In the genomic region with DNA sequence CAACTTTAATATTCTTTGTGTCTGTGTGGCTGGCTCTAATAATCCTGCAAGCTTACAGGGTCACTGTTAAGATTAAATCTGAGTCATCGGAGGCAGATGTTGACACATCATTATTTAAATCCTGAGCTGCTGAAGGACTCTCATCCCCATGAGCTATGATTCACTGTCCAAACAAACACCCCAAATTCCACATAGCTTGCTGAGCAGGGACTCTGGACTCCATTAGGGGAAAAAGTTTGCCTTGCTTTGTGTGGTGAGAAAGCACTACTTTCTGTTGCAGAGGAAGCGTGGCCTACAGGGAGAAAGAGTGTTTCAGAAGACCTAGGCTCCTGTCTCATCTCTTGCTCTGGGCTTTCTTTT, we compare ENCODE assay signal across 1 cellular context.
TF ChIP-seq lines count a peak whose summit lies in the region.

No MANE protein-coding gene starts in this region.

TF ChIP-seq in HepG2, 621 proteins besides CTCF, POLR2A, EP300 and RAD21 (continued from another document):
- TF ChIP-seq, protein P1, sequence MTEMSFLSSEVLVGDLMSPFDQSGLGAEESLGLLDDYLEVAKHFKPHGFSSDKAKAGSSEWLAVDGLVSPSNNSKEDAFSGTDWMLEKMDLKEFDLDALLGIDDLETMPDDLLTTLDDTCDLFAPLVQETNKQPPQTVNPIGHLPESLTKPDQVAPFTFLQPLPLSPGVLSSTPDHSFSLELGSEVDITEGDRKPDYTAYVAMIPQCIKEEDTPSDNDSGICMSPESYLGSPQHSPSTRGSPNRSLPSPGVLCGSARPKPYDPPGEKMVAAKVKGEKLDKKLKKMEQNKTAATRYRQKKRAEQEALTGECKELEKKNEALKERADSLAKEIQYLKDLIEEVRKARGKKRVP (CRISPR knock-in tag; IDR thresholded peaks at IDR 0.05) = peak in 1 of 2 experiments; percentile 59; a peak in 1 of 4 replicates
- TF ChIP-seq, protein P2, sequence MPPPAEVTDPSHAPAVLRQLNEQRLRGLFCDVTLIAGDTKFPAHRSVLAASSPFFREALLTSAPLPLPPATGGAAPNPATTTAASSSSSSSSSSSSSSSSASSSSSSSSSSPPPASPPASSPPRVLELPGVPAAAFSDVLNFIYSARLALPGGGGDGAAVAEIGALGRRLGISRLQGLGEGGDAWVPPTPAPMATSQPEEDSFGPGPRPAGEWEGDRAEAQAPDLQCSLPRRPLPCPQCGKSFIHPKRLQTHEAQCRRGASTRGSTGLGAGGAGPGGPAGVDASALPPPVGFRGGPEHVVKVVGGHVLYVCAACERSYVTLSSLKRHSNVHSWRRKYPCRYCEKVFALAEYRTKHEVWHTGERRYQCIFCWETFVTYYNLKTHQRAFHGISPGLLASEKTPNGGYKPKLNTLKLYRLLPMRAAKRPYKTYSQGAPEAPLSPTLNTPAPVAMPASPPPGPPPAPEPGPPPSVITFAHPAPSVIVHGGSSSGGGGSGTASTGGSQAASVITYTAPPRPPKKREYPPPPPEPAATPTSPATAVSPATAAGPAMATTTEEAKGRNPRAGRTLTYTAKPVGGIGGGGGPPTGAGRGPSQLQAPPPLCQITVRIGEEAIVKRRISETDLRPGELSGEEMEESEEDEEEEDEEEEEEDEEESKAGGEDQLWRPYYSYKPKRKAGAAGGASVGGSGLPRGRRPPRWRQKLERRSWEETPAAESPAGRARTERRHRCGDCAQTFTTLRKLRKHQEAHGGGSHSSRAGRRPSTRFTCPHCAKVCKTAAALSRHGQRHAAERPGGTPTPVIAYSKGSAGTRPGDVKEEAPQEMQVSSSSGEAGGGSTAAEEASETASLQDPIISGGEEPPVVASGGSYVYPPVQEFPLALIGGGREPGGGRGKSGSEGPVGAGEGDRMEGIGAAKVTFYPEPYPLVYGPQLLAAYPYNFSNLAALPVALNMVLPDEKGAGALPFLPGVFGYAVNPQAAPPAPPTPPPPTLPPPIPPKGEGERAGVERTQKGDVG (CRISPR knock-in tag; IDR thresholded peaks at IDR 0.05; ENCODE audit: borderline replicate concordance) = no peak
- TF ChIP-seq, protein P3, sequence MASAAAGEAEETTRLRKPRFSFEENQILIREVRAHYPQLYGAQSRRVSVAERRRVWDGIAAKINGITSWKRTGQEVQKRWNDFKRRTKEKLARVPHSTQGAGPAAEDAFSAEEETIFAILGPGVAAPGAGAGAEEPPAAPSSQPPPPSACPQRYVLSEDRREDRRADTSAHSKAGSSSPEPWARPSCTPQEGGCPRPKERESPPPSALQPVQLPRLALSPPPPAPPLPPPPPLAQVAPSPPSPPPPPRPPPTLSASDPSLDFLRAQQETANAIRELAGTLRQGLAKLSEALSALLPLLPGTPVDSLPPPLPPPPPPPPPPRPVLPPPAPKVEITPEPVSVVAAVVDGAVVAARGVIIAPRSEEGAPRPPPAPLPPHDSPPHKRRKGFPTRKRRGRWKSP (CRISPR knock-in tag; IDR thresholded peaks at IDR 0.05) = peak; percentile 53; the same call in 1 of the 2 replicates
- peak; percentile 86; the same call in 1 of the 2 replicates for TF ChIP-seq EHMT2 (IDR thresholded peaks at IDR 0.05; ENCODE audit: borderline replicate concordance, low read depth, low read length)
- peak; percentile 93 for TF ChIP-seq ZNF614 (CRISPR knock-in tag; IDR thresholded peaks at IDR 0.05; ENCODE audit: borderline replicate concordance)
- TF ChIP-seq PLRG1 (conservative IDR thresholded peaks at IDR 0.05) = no peak
- TF ChIP-seq MZF1 (CRISPR knock-in tag; IDR thresholded peaks at IDR 0.05; ENCODE audit: borderline replicate concordance) = no peak
- peak; percentile 69; the same call in 1 of the 2 replicates for TF ChIP-seq BCL6 (CRISPR knock-in tag; IDR thresholded peaks at IDR 0.05)
- no peak for TF ChIP-seq KDM5A (IDR thresholded peaks at IDR 0.05; ENCODE audit: borderline replicate concordance, low read length)
- TF ChIP-seq FOXA3 (CRISPR knock-in tag; IDR thresholded peaks at IDR 0.05) = peak; percentile 98
- TF ChIP-seq STAT5B (CRISPR knock-in tag; IDR thresholded peaks at IDR 0.05) = no peak
- TF ChIP-seq KMT2B (CRISPR knock-in tag; IDR thresholded peaks at IDR 0.05) = 0 out of 2 replicates have a peak, but pooled peaks have one; percentile 36
- TF ChIP-seq POLR2AphosphoS5 (IDR thresholded peaks at IDR 0.05; ENCODE audit: low read depth, low read length) = peak; percentile 40; the same call in 1 of the 2 replicates
